Comparison of ENCODE assay signal across 12 cellular contexts in genomic region chr1:31795801-31796621, GRCh38. TPM values are rescaled to one million over a fixed set of nuclear protein-coding genes. Genes with fewer than 3 reads are reported as not detected.
DNase-seq lines count a peak whose midpoint lies in the region; ATAC-seq, FAIRE-seq and TF ChIP-seq lines count a peak whose summit lies in the region.
"Had no signal": no experiment of that assay in that cellular context is flagged by ENCODE, and none has a peak within 500 bp of the region (broad histone marks: within the 10 kb centered on the region; RNA-seq: fewer than 3 reads in every experiment).

No MANE protein-coding gene starts in this region.

- H4K12ac ChIP-seq in trophoblast cell (ENCODE audit: low read depth, low read length), result no peak overlapping the region

- H3K27ac ChIP-seq in endothelial cell of umbilical vein (ENCODE audit: insufficient read depth, low read depth, low read length) (no peak overlapping the region), spleen (peak overlapping the region in 1 of 8 donors; percentile 4), trophoblast cell (ENCODE audit: low read depth, low read length) (no peak overlapping the region)
- H3K27ac ChIP-seq: C4-2B, gastroesophageal sphincter, psoas muscle, uterus had no signal

- peaks cover 38% of the 10 kb centered on the region for H3K79me2 ChIP-seq in endothelial cell of umbilical vein (ENCODE audit: control insufficient read depth, insufficient read depth, low read length)
- H3K79me2 ChIP-seq in trophoblast cell (ENCODE audit: control insufficient read depth, insufficient read depth, low read length, poor library complexity), result no peaks in the 10 kb centered on the region

- H4K91ac ChIP-seq in trophoblast cell (ENCODE audit: low read depth, low read length), result no peak overlapping the region

- TF ChIP-seq POLR2A in endothelial cell of umbilical vein (IDR thresholded peaks at IDR 0.05; ENCODE audit: low read depth, low read length) (no peak), spleen (IDR thresholded peaks at IDR 0.05) (no peak)

- FAIRE-seq in endothelial cell of umbilical vein (lab: Jason Lieb, UNC), result peak; percentile 74

- H3K4me2 ChIP-seq in endothelial cell of umbilical vein (ENCODE audit: insufficient read depth, low read length) (peak overlapping the region; percentile 88), trophoblast cell (ENCODE audit: low read length) (no peak overlapping the region)

- no peak for TF ChIP-seq CTCF in endothelial cell of umbilical vein (IDR thresholded peaks at IDR 0.05; ENCODE audit: extremely low read depth in 1 of 2, insufficient read depth in 1 of 2, low read depth in 1 of 2, low read length in 2 of 2)
- no peak for TF ChIP-seq CTCF in spleen (IDR thresholded peaks at IDR 0.05 in 8 of 11, conservative IDR thresholded peaks at IDR 0.05 in 3 of 11)

- H2AFZ ChIP-seq in endothelial cell of umbilical vein (ENCODE audit: low read depth, low read length), result no peak overlapping the region
- H2AFZ ChIP-seq in trophoblast cell (ENCODE audit: insufficient read depth, low read length, poor library complexity), result no peak overlapping the region

- no peaks in the 10 kb centered on the region for H3K27me3 ChIP-seq in endothelial cell of umbilical vein (ENCODE audit: control insufficient read depth in 2 of 2, insufficient read depth in 2 of 2, low read length in 2 of 2)
- H3K27me3 ChIP-seq in spleen (replicated peaks in 1 of 7), result peaks cover 0 to 16% (median 0%) of the 10 kb centered on the region in 7 donors
- H3K27me3 ChIP-seq in trophoblast cell (ENCODE audit: insufficient read depth, low read length), result no peaks in the 10 kb centered on the region
- H3K27me3 ChIP-seq: uterus had no signal

- H2AK5ac ChIP-seq in trophoblast cell (ENCODE audit: low read length), result no peak overlapping the region

- no peak overlapping the region for H3K23ac ChIP-seq in trophoblast cell (ENCODE audit: low read length)

- H2BK120ac ChIP-seq in trophoblast cell (ENCODE audit: insufficient read depth, low read length, poor library complexity), result no peak overlapping the region

- H3K9me3 ChIP-seq in endothelial cell of umbilical vein (replicated peaks; ENCODE audit: control insufficient read depth, insufficient read depth, low read length) (no peaks in the 10 kb centered on the region), spleen (no peaks in the 10 kb centered on the region), trophoblast cell (ENCODE audit: insufficient read depth, low read depth, low read length) (no peaks in the 10 kb centered on the region)
- H3K9me3 ChIP-seq: gastroesophageal sphincter, psoas muscle, uterus had no signal

- no peak overlapping the region for H2BK5ac ChIP-seq in trophoblast cell (ENCODE audit: low read depth, low read length, poor library complexity)

- H3K18ac ChIP-seq in trophoblast cell (ENCODE audit: low read length), result no peak overlapping the region

- POLR2A ChIA-PET in endothelial cell of umbilical vein (lab: Charles Lee), result no interaction called here

- peak; percentile 61 for DNase-seq in NCI-H748 (lab: John Stamatoyannopoulos, UW; ENCODE audit: unreplicated experiment)
- DNase-seq in NCI-H748 treated with DMSO at 0.1 percent for 48 hours (lab: John Stamatoyannopoulos, UW), result no peak
- peak; percentile 87 for DNase-seq in NCI-H345 (lab: John Stamatoyannopoulos, UW)
- DNase-seq in endothelial cell of umbilical vein (ENCODE audit: low read depth, low spot score), result peak; percentile 34
- DNase-seq in spleen, result peak; percentile 62
- DNase-seq in trophoblast cell, result no peak
- DNase-seq: uterus had no signal

- dilution Hi-C loops in endothelial cell of umbilical vein (cut with MboI; ENCODE audit: extremely low pct_ligation_motif_present, low sequenced_read_pairs), result no loop called here

- H3K4me3 ChIP-seq in endothelial cell of umbilical vein (replicated peaks in 1 of 3; ENCODE audit: insufficient read depth in 1 of 3, low read depth in 1 of 3, low read length in 3 of 3) (no peak overlapping the region), spleen (no peak overlapping the region), trophoblast cell (ENCODE audit: low read depth, low read length) (no peak overlapping the region)
- H3K4me3 ChIP-seq: gastroesophageal sphincter, psoas muscle, uterus had no signal

- H3K4me1 ChIP-seq in endothelial cell of umbilical vein (ENCODE audit: control insufficient read depth, extremely low read depth, insufficient read depth, low read length) (peaks cover 30% of the 10 kb centered on the region), spleen (peaks cover 0 to 29% (median 13%) of the 10 kb centered on the region in 6 donors), trophoblast cell (ENCODE audit: control insufficient read depth in 1 of 2, insufficient read depth in 2 of 2, low read length in 2 of 2) (peaks cover 4 to 13% of the 10 kb centered on the region in 2 experiments)
- H3K4me1 ChIP-seq: gastroesophageal sphincter, psoas muscle had no signal

- CTCF ChIA-PET in endothelial cell of umbilical vein (lab: Charles Lee), result interaction anchor here (5.0 kb wide), 1 partner anchor 169 kb away, joined by 49 read pairs; no protein-coding TSS in a partner anchor

- H4K20me1 ChIP-seq in endothelial cell of umbilical vein (replicated peaks; ENCODE audit: control insufficient read depth, extremely low read depth, insufficient read depth, low read length), result no peaks in the 10 kb centered on the region

- H4K8ac ChIP-seq in trophoblast cell (ENCODE audit: low read depth, low read length), result no peak overlapping the region

- no peak overlapping the region for H2BK12ac ChIP-seq in trophoblast cell (ENCODE audit: low read length)

- ATAC-seq in GM18519 (IDR thresholded peaks at IDR 0.05; ENCODE audit: low FRiP score, unreplicated experiment), result no peak
- ATAC-seq in GM18870 (IDR thresholded peaks at IDR 0.05; ENCODE audit: unreplicated experiment), result no peak
- ATAC-seq: gastroesophageal sphincter, psoas muscle had no signal

- H3K36me3 ChIP-seq in endothelial cell of umbilical vein (ENCODE audit: control insufficient read depth in 2 of 2, extremely low read depth in 1 of 2, insufficient read depth in 2 of 2, low read length in 2 of 2) (no peaks in the 10 kb centered on the region), spleen (no peaks in the 10 kb centered on the region), trophoblast cell (ENCODE audit: control insufficient read depth in 1 of 2, insufficient read depth in 2 of 2, low read length in 2 of 2) (no peaks in the 10 kb centered on the region)
- H3K36me3 ChIP-seq: gastroesophageal sphincter, uterus had no signal

- WGBS in spleen, 5 donors, result 69 to 83% (median 80%) methylated on average over 12 to 13 of the region's 13 CpGs
- WGBS in trophoblast cell (ENCODE audit: extremely low coverage, insufficient coverage, insufficient read length), result no CpG with 5 or more reads among the region's 13 CpGs

- H3K79me1 ChIP-seq in trophoblast cell (ENCODE audit: low read length), result peaks cover 5% of the 10 kb centered on the region

- H3K9me1 ChIP-seq in endothelial cell of umbilical vein (replicated peaks; ENCODE audit: control insufficient read depth, extremely low read depth, insufficient read depth, low read length), result no peaks in the 10 kb centered on the region

- H3K9ac ChIP-seq in endothelial cell of umbilical vein (replicated peaks; ENCODE audit: extremely low read depth, insufficient read depth, low read length) (no peak overlapping the region), trophoblast cell (ENCODE audit: low read length) (no peak overlapping the region)

- H3K4ac ChIP-seq in trophoblast cell (ENCODE audit: low read depth, low read length), result no peak overlapping the region

- no TSS peak for BruUV-seq in endothelial cell of umbilical vein (replicated peaks; lab: Mats Ljungman, UMichigan)

- no peak overlapping the region for H3K14ac ChIP-seq in trophoblast cell (ENCODE audit: low read length)

- intact Hi-C loops in endothelial cell of umbilical vein (cut with micrococcal nuclease), result no loop called here
- intact Hi-C loops in spleen (cut with DNase I; ENCODE audit: low total_unique reads), result loop anchor here (10.0 kb wide), 1 partner anchor 221 kb away; the partner anchor contains the start of gene TINAGL1

TF ChIP-seq in endothelial cell of umbilical vein, 7 proteins besides CTCF, POLR2A, EP300 and RAD21:
- TF ChIP-seq MYC (IDR thresholded peaks at IDR 0.05; ENCODE audit: low read depth, low read length) (no peak), JUN (IDR thresholded peaks at IDR 0.05; ENCODE audit: borderline replicate concordance, insufficient read depth, insufficient read length, low read depth) (no peak), EZH2 (IDR thresholded peaks at IDR 0.05; ENCODE audit: borderline replicate concordance, low read depth, low read length, severe bottlenecking) (no peak)
- TF ChIP-seq, protein P1, sequence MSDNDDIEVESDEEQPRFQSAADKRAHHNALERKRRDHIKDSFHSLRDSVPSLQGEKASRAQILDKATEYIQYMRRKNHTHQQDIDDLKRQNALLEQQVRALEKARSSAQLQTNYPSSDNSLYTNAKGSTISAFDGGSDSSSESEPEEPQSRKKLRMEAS (IDR thresholded peaks at IDR 0.05; ENCODE audit: insufficient read depth, insufficient read length), result no peak

RNA-seq across cellular contexts. Expression of gene SPOCD1, which starts 19.8 kb away (rescaled TPM):
- 0.27 and 24.9 TPM in 2 replicates for total RNA-seq in endothelial cell of umbilical vein
- 33.0 and 40.1 TPM in 2 replicates for polyA plus RNA-seq in endothelial cell of umbilical vein
- 31.3 and 34.9 TPM in 2 replicates for polyA plus RNA-seq in endothelial cell of umbilical vein (2011; cell fraction: cytosol; rRNA removed)
- 110 and 135 TPM in 2 replicates for polyA plus RNA-seq in endothelial cell of umbilical vein (2011; cell fraction: nucleus; rRNA removed)
- 34.7 and 35.9 TPM in 2 replicates for polyA plus RNA-seq in endothelial cell of umbilical vein (2012)
- 20.7 and 21.7 TPM in 2 replicates for polyA minus RNA-seq in endothelial cell of umbilical vein
- not detected for polyA minus RNA-seq in endothelial cell of umbilical vein (2011; cell fraction: cytosol; rRNA and poly(A)+ RNA removed)
- 23.3 and 33.4 TPM in 2 replicates for polyA minus RNA-seq in endothelial cell of umbilical vein (2011; cell fraction: nucleus; rRNA and poly(A)+ RNA removed)
- total RNA-seq in spleen, result 1 to 10 TPM; 1.2 to 5.0 (median 4.1) TPM
- 1 to 10 TPM in 2 of 3 donors, under 1 TPM in 1; 0.74 to 2.0 (median 1.4) TPM for polyA plus RNA-seq in spleen
- 0.83 and 0.87 TPM in 2 replicates for polyA plus RNA-seq in trophoblast cell (2013)

RNA-seq across cellular contexts. Expression of gene ADGRB2, which starts 31.9 kb away (rescaled TPM):
- total RNA-seq in endothelial cell of umbilical vein (1.5 and 3.1 TPM in 2 replicates), spleen (1 to 10 TPM in 5 of 7 donors, under 1 TPM in 2; 0.82 to 5.1 (median 2.7) TPM)
- polyA plus RNA-seq in endothelial cell of umbilical vein (1.3 and 2.2 TPM in 2 replicates), spleen (1 to 10 TPM in 1 of 3 donors, under 1 TPM in 2; 0.52 to 1.4 (median 0.57) TPM)
- 0.88 and 1.3 TPM in 2 replicates for polyA plus RNA-seq in endothelial cell of umbilical vein (2011; cell fraction: cytosol; rRNA removed)
- 4.9 and 5.7 TPM in 2 replicates for polyA plus RNA-seq in endothelial cell of umbilical vein (2011; cell fraction: nucleus; rRNA removed)
- 1.1 and 2.2 TPM in 2 replicates for polyA plus RNA-seq in endothelial cell of umbilical vein (2012)
- 1.1 and 1.4 TPM in 2 replicates for polyA minus RNA-seq in endothelial cell of umbilical vein
- polyA minus RNA-seq in endothelial cell of umbilical vein (2011; cell fraction: cytosol; rRNA and poly(A)+ RNA removed), result 1.3 TPM
- 1.0 and 1.6 TPM in 2 replicates for polyA minus RNA-seq in endothelial cell of umbilical vein (2011; cell fraction: nucleus; rRNA and poly(A)+ RNA removed)
- 9.6 and 10.2 TPM in 2 replicates for polyA plus RNA-seq in trophoblast cell (2013)

Comparison
In these comparisons a context has a peak if more than half of its experiments do, and no peak if none do; other contexts are left out.
1. DNase-seq: peak in NCI-H748 (single experiment), NCI-H345 (single experiment), endothelial cell of umbilical vein (single experiment) and spleen (single experiment); none in NCI-H748 treated with DMSO at 0.1 percent for 48 hours (single experiment) and trophoblast cell (0 of 2).